ENCODE assay signal across 28 cellular contexts in genomic region chr13:27500806-27501534, GRCh38.
"Had no signal": no experiment of that assay in that cellular context is flagged by ENCODE, and none has a peak within 500 bp of the region (broad histone marks: within the 10 kb centered on the region; RNA-seq: fewer than 3 reads in every experiment).

No MANE protein-coding gene starts in this region.

- H3K36me3 ChIP-seq: adrenal gland, ascending aorta, esophagus muscularis mucosa, gastrocnemius medialis, right lobe of liver, suprapubic skin, tibial artery, upper lobe of right lung had no signal

- H3K27ac ChIP-seq: adrenal gland, ascending aorta, esophagus muscularis mucosa, gastrocnemius medialis, right lobe of liver, skin epidermis, suprapubic skin, tibial artery, upper lobe of right lung had no signal

- H3K4me3 ChIP-seq: adrenal gland, ascending aorta, esophagus muscularis mucosa, gastrocnemius medialis, right lobe of liver, skin epidermis, suprapubic skin, tibial artery, upper lobe of right lung had no signal

- ATAC-seq: activated CD4-positive, alpha-beta T cell treated with anti-CD3 and anti-CD28 coated beads for 36 hours; activated CD8-positive, alpha-beta T cell treated with anti-CD3 and anti-CD28 coated beads, Interleukin-2, amount 10 ng/mL, durations not matched to agents 7 days and 5 days; activated T-cell treated with anti-CD3 and anti-CD28 coated beads, Interleukin-2, amount 50 U/mL, for 72 hours; gastrocnemius medialis; left colon; naive thymus-derived CD8-positive, alpha-beta T cell; right lobe of liver; upper lobe of right lung had no signal

- H3K27me3 ChIP-seq: adrenal gland, ascending aorta, esophagus muscularis mucosa, right lobe of liver, upper lobe of right lung had no signal

- H3K9me3 ChIP-seq: adrenal gland, ascending aorta, esophagus muscularis mucosa, gastrocnemius medialis, right lobe of liver, suprapubic skin, tibial artery, upper lobe of right lung had no signal

- DNase-seq: activated CD4-positive, alpha-beta T cell treated with anti-CD3 and anti-CD28 coated beads for 36 hours; activated CD4-positive, CD25-positive, alpha-beta regulatory T cell; activated CD8-positive, alpha-beta T cell treated with anti-CD3 and anti-CD28 coated beads, Interleukin-2, amount 10 ng/mL, durations not matched to agents 7 days and 5 days; activated naive CD4-positive, alpha-beta T cell treated with anti-CD3 and anti-CD28 coated beads for 36 hours; activated naive CD8-positive, alpha-beta T cell treated with anti-CD3 and anti-CD28 coated beads for 36 hours; activated T-cell treated with anti-CD3 and anti-CD28 coated beads for 4 hours; activated T-cell treated with anti-CD3 and anti-CD28 coated beads, Interleukin-2, amount 50 U/mL, for 72 hours; adrenal gland; central memory CD4-positive, alpha-beta T cell; endodermal cell; gastrocnemius medialis; glutamatergic neuron; hypothalamus; immature natural killer cell; kidney; left colon; naive thymus-derived CD8-positive, alpha-beta T cell; occipital lobe; right lobe of liver; stimulated activated CD4-positive, alpha-beta T cell treated with anti-CD3 and anti-CD28 coated beads, Interleukin-1b, Interleukin-23, amount 100 ng/mL, for 48 hours; stimulated activated naive CD4-positive, alpha-beta T cell; T-helper 1 cell; tibial artery; upper lobe of right lung had no signal

- H3K4me1 ChIP-seq: adrenal gland, ascending aorta, gastrocnemius medialis, right lobe of liver, suprapubic skin, tibial artery, upper lobe of right lung had no signal
